24 cellular contexts compared by ENCODE assay signal in the genomic region with DNA sequence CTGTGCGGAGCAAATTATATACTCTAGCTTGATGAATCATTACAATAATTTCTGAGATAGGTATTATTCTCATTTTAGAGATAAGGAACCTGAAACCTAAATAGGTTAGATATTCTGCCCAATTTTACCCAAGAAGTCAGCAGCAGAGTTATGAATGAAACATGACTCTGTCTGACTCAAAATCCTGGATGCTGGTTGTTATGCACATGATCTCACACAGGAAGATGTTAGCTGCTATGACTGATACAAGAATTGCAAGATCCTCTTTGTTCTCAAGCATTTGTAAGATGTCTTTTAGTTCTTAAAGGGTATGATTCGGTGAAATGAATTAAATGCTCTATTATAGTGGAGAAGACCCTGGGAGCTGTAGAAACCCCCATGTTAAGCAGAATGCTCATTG.
"Had no signal": no experiment of that assay in that cellular context is flagged by ENCODE, and none has a peak within 500 bp of the region (broad histone marks: within the 10 kb centered on the region; RNA-seq: fewer than 3 reads in every experiment).

No MANE protein-coding gene starts in this region.

- H3K9me3 ChIP-seq: esophagus muscularis mucosa, psoas muscle, right lobe of liver had no signal

- H2AFZ ChIP-seq: neural progenitor cell had no signal

- H3K9ac ChIP-seq: neural progenitor cell had no signal

- H3K27ac ChIP-seq: coronary artery, esophagus muscularis mucosa, heart left ventricle, neural progenitor cell, psoas muscle, right lobe of liver had no signal

- H3K27me3 ChIP-seq: esophagus muscularis mucosa, heart left ventricle, neural progenitor cell, right lobe of liver had no signal

- DNase-seq: central memory CD4-positive, alpha-beta T cell; effector CD4-positive, alpha-beta T cell; endodermal cell; foreskin melanocyte; heart left ventricle; hypothalamus; mucosa of descending colon; naive thymus-derived CD8-positive, alpha-beta T cell; nucleus accumbens; psoas muscle; retina; right lobe of liver; stimulated activated CD4-positive, alpha-beta T cell treated with anti-CD3 and anti-CD28 coated beads, Interleukin-1b, Interleukin-23, amount 100 ng/mL, for 48 hours; stimulated activated CD4-positive, alpha-beta T cell treated with anti-CD3 and anti-CD28 coated beads, Interleukin-4, amount 100 ng/mL, for 24 hours; stimulated activated naive B cell treated with anti-CD40 and anti-IgM and Interleukin-4, amounts not matched to agents 10 μg/mL and 1 μg/mL and 100 μg/mL, for 72 hours; stimulated activated naive CD8-positive, alpha-beta T cell treated with anti-CD3 and anti-CD28 coated beads, Interleukin-15, amount 100 ng/mL, for 72 hours; substantia nigra; trophoblast cell had no signal

- H3K4me3 Mint-ChIP-seq: endodermal cell; naive thymus-derived CD8-positive, alpha-beta T cell; neural progenitor cell; stimulated activated naive B cell treated with anti-CD40 and anti-IgM and Interleukin-4, amounts not matched to agents 10 μg/mL and 1 μg/mL and 100 μg/mL, for 72 hours; stimulated activated naive CD8-positive, alpha-beta T cell treated with anti-CD3 and anti-CD28 coated beads, Interleukin-15, amount 100 ng/mL, for 72 hours had no signal

- H3K36me3 ChIP-seq: esophagus muscularis mucosa, heart left ventricle, neural progenitor cell, right lobe of liver had no signal

- FAIRE-seq: endothelial cell of umbilical vein, islet of Langerhans had no signal

- H3K36me3 Mint-ChIP-seq: naive thymus-derived CD8-positive, alpha-beta T cell; neural progenitor cell; stimulated activated naive B cell treated with anti-CD40 and anti-IgM and Interleukin-4, amounts not matched to agents 10 μg/mL and 1 μg/mL and 100 μg/mL, for 72 hours had no signal

- H3K27ac Mint-ChIP-seq: endodermal cell; naive thymus-derived CD8-positive, alpha-beta T cell; neural progenitor cell; stimulated activated naive B cell treated with anti-CD40 and anti-IgM and Interleukin-4, amounts not matched to agents 10 μg/mL and 1 μg/mL and 100 μg/mL, for 72 hours; stimulated activated naive CD8-positive, alpha-beta T cell treated with anti-CD3 and anti-CD28 coated beads, Interleukin-15, amount 100 ng/mL, for 72 hours had no signal

- H3K4me1 ChIP-seq: esophagus muscularis mucosa, heart left ventricle, neural progenitor cell, psoas muscle, right lobe of liver had no signal

- H3K4me1 Mint-ChIP-seq: endodermal cell; naive thymus-derived CD8-positive, alpha-beta T cell; neural progenitor cell; stimulated activated naive B cell treated with anti-CD40 and anti-IgM and Interleukin-4, amounts not matched to agents 10 μg/mL and 1 μg/mL and 100 μg/mL, for 72 hours; stimulated activated naive CD8-positive, alpha-beta T cell treated with anti-CD3 and anti-CD28 coated beads, Interleukin-15, amount 100 ng/mL, for 72 hours had no signal

- H3K4me3 ChIP-seq: coronary artery, esophagus muscularis mucosa, heart left ventricle, mucosa of descending colon, neural progenitor cell, psoas muscle, right lobe of liver had no signal

- H3K27me3 Mint-ChIP-seq: naive thymus-derived CD8-positive, alpha-beta T cell; stimulated activated naive B cell treated with anti-CD40 and anti-IgM and Interleukin-4, amounts not matched to agents 10 μg/mL and 1 μg/mL and 100 μg/mL, for 72 hours; stimulated activated naive CD8-positive, alpha-beta T cell treated with anti-CD3 and anti-CD28 coated beads, Interleukin-15, amount 100 ng/mL, for 72 hours had no signal

- H3K4me2 ChIP-seq: neural progenitor cell had no signal

- ATAC-seq: heart left ventricle; left lobe of liver; mucosa of descending colon; naive thymus-derived CD8-positive, alpha-beta T cell; psoas muscle; right lobe of liver; stimulated activated naive B cell treated with anti-CD40 and anti-IgM and Interleukin-4, amounts not matched to agents 10 μg/mL and 1 μg/mL and 100 μg/mL, for 72 hours; stimulated activated naive CD8-positive, alpha-beta T cell treated with anti-CD3 and anti-CD28 coated beads, Interleukin-15, amount 100 ng/mL, for 72 hours had no signal
